1 cellular context compared by ENCODE assay signal in genomic region chr3:175287361-175287963, GRCh38.
A peak's percentile ranks its signal among the peaks of the same experiment; 100 is the strongest.
TF ChIP-seq lines count a peak whose summit lies in the region.

No MANE protein-coding gene starts in this region.

TF ChIP-seq in GM12878, 131 proteins besides CTCF, POLR2A, EP300 and RAD21 (continued from another document):
- TF ChIP-seq RELB (IDR thresholded peaks at IDR 0.05; ENCODE audit: low read depth), result no peak
- TF ChIP-seq IKZF2 (IDR thresholded peaks at IDR 0.05), result no peak; a peak in 1 of 4 replicates
- TF ChIP-seq SMARCA5 (IDR thresholded peaks at IDR 0.05), result peak; percentile 79; the same call in 1 of the 2 replicates
- TF ChIP-seq RUNX3 (IDR thresholded peaks at IDR 0.05; ENCODE audit: low read length), result peak; percentile 49; the same call in 1 of the 2 replicates
- 0 out of 2 replicates have a peak, but pooled peaks have one; percentile 24 for TF ChIP-seq MLLT1 (IDR thresholded peaks at IDR 0.05)
- TF ChIP-seq IKZF1 (conservative IDR thresholded peaks at IDR 0.05), result no peak
- TF ChIP-seq FOXK2 (IDR thresholded peaks at IDR 0.05), result no peak
- TF ChIP-seq ZBTB33 (IDR thresholded peaks at IDR 0.05), result no peak
- peak in 1 of 2 experiments; percentile 26; a peak in 1 of 4 replicates for TF ChIP-seq CEBPB (IDR thresholded peaks at IDR 0.05; ENCODE audit: borderline replicate concordance in 1 of 2, low read depth in 2 of 2, low read length in 2 of 2)
- no peak for TF ChIP-seq HDAC2 (IDR thresholded peaks at IDR 0.05)
- peak; percentile 46 for TF ChIP-seq SKIL (IDR thresholded peaks at IDR 0.05; ENCODE audit: low read depth, poor library complexity, severe bottlenecking)
- no peak for TF ChIP-seq RCOR1 (conservative IDR thresholded peaks at IDR 0.05; ENCODE audit: low read depth, low read length)
- no peak for TF ChIP-seq CBFB (IDR thresholded peaks at IDR 0.05; ENCODE audit: low read depth)
TF ChIP-seq in GM12878: peak in this region for 12.
